Comparison of ENCODE assay signal across 2 cellular contexts in genomic region chr2:25339791-25340339, GRCh38.
A peak's percentile ranks its signal among the peaks of the same experiment; 100 is the strongest.
TF ChIP-seq lines count a peak whose summit lies in the region.

No MANE protein-coding gene starts in this region.

TF ChIP-seq in A549, 52 proteins besides CTCF, POLR2A, EP300 and RAD21 (continued from another document):
- TF ChIP-seq, protein P1, sequence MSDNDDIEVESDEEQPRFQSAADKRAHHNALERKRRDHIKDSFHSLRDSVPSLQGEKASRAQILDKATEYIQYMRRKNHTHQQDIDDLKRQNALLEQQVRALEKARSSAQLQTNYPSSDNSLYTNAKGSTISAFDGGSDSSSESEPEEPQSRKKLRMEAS (IDR thresholded peaks at IDR 0.05) = no peak

TF ChIP-seq in HEK293, 187 proteins besides CTCF, POLR2A, EP300 and RAD21 (continued from another document):
- TF ChIP-seq ZNF202 (tag by site-specific recombination; IDR thresholded peaks at IDR 0.05; ENCODE audit: borderline replicate concordance) = no peak
- TF ChIP-seq ZNF626 (tag by site-specific recombination; IDR thresholded peaks at IDR 0.05) = no peak
- TF ChIP-seq ZNF37A (tag by site-specific recombination; IDR thresholded peaks at IDR 0.05) = no peak
- no peak for TF ChIP-seq ZNF510 (tag by site-specific recombination; IDR thresholded peaks at IDR 0.05; ENCODE audit: insufficient replicate concordance)
- no peak for TF ChIP-seq GLIS1 (tag by site-specific recombination; IDR thresholded peaks at IDR 0.05)
- TF ChIP-seq ZNF366 (tag by site-specific recombination; conservative IDR thresholded peaks at IDR 0.05) = no peak
- TF ChIP-seq KLF8 (tag by site-specific recombination; IDR thresholded peaks at IDR 0.05) = no peak
- TF ChIP-seq ZNF623 (tag by site-specific recombination; IDR thresholded peaks at IDR 0.05) = peak; percentile 41; the same call in 1 of the 2 replicates
- TF ChIP-seq SP7 (tag by site-specific recombination; IDR thresholded peaks at IDR 0.05) = no peak; the same call in 1 of the 2 replicates
